In genomic region chr11:12921580-12922157, GRCh38 we compare ENCODE assay signal across 22 cellular contexts.
"Had no signal": no experiment of that assay in that cellular context is flagged by ENCODE, and none has a peak within 500 bp of the region (broad histone marks: within the 10 kb centered on the region; RNA-seq: fewer than 3 reads in every experiment).

No MANE protein-coding gene starts in this region.

- H3K4me1 ChIP-seq: right lobe of liver, thyroid gland, upper lobe of right lung had no signal

- H3K4me3 ChIP-seq: hepatocyte, mucosa of descending colon, right lobe of liver, skin epidermis, thyroid gland, upper lobe of right lung had no signal

- H3K27ac ChIP-seq: brain microvascular endothelial cell, hepatocyte, right lobe of liver, skin epidermis, thyroid gland, upper lobe of right lung, VCaP had no signal

- H3K36me3 ChIP-seq: upper lobe of right lung had no signal

- H3K4me2 ChIP-seq: hepatocyte had no signal

- DNase-seq: activated CD4-positive, alpha-beta T cell treated with anti-CD3 and anti-CD28 coated beads, Interleukin-2, amount 10 ng/mL, durations not matched to agents 7 days and 5 days; activated CD4-positive, CD25-positive, alpha-beta regulatory T cell treated with anti-CD3 and anti-CD28 coated beads, Interleukin-2, amount 50 U/mL, for 72 hours; activated CD8-positive, alpha-beta T cell treated with anti-CD3 and anti-CD28 coated beads, Interleukin-2, amount 10 ng/mL, durations not matched to agents 7 days and 5 days; activated gamma-delta T cell treated with Interleukin-2 at 50 U/mL for 16 hours; aorta; brain microvascular endothelial cell; caudate nucleus; dermis blood vessel endothelial cell; effector CD8-positive, alpha-beta T cell; foreskin melanocyte; glutamatergic neuron; left cardiac atrium; mucosa of descending colon; occipital lobe; right lobe of liver; stimulated activated CD4-positive, alpha-beta T cell treated with anti-CD3 and anti-CD28 coated beads, Interleukin-1b, Interleukin-23, amount 100 ng/mL, for 48 hours; substantia nigra; thyroid gland; upper lobe of right lung had no signal

- H2AFZ ChIP-seq: hepatocyte had no signal

- H3K9me3 ChIP-seq: mucosa of descending colon, right lobe of liver, thyroid gland, upper lobe of right lung had no signal

- ATAC-seq: activated CD8-positive, alpha-beta T cell treated with anti-CD3 and anti-CD28 coated beads, Interleukin-2, amount 10 ng/mL, durations not matched to agents 7 days and 5 days; left cardiac atrium; mucosa of descending colon; right lobe of liver; upper lobe of right lung had no signal

- H3K27me3 ChIP-seq: brain microvascular endothelial cell, hepatocyte, right lobe of liver, thyroid gland, upper lobe of right lung had no signal
